1 cellular context compared by ENCODE assay signal in genomic region chr2:187956906-187957534, GRCh38.
TF ChIP-seq lines count a peak whose summit lies in the region.

No MANE protein-coding gene starts in this region.

TF ChIP-seq in K562, 482 proteins besides CTCF, POLR2A, EP300 and RAD21 (continued from another document):
- TF ChIP-seq TBP (optimal IDR thresholded peaks at IDR 0.05; ENCODE audit: low read depth, low read length) = no peak
- TF ChIP-seq MAFG (tag; conservative IDR thresholded peaks at IDR 0.05) = peak; percentile 34; the same call in 1 of the 2 replicates
- TF ChIP-seq ZNF316 (IDR thresholded peaks at IDR 0.05) = peak; percentile 79
- TF ChIP-seq SRSF7 (optimal IDR thresholded peaks at IDR 0.05; ENCODE audit: low read depth, low read length) = no peak
